In the genomic region with DNA sequence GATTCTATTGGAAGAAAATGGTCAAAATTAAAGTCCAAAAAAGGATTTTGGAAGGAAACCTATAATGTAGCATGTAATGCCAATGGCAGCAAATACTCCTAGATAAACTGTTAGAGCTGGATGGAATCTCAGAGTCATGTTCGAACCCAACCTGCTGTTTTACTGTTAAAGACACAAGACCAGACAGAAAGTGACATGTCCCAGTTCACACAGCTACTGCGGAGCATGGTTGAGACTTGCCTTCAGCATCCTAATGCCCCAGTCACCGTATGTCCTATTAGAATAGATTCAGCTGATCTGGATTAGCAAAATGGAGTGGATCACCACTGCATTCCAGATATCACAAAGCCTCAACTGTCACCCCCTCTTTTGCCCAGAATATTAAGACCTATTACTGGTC, we compare ENCODE assay signal across 16 cellular contexts. TPM values are rescaled to one million over a fixed set of nuclear protein-coding genes. Genes with fewer than 3 reads are reported as not detected.
DNase-seq lines count a peak whose midpoint lies in the region; FAIRE-seq and TF ChIP-seq lines count a peak whose summit lies in the region.
"Had no signal": no experiment of that assay in that cellular context is flagged by ENCODE, and none has a peak within 500 bp of the region (broad histone marks: within the 10 kb centered on the region; RNA-seq: fewer than 3 reads in every experiment).

No MANE protein-coding gene starts in this region.

- H3K36me3 ChIP-seq in cardiac muscle cell (peaks cover 17% of the 10 kb centered on the region), keratinocyte (ENCODE audit: control insufficient read depth in 2 of 2, extremely low read depth in 1 of 2, insufficient read depth in 2 of 2, low read length in 2 of 2) (peaks cover 9 to 20% of the 10 kb centered on the region in 2 experiments)

- H3K4me1 Mint-ChIP-seq in activated naive CD8-positive, alpha-beta T cell (ENCODE audit: low read depth) = peaks cover 36% of the 10 kb centered on the region
- H3K4me1 Mint-ChIP-seq in type B pancreatic cell (ENCODE audit: unreplicated experiment) = no peaks in the 10 kb centered on the region

- dilution Hi-C loops in keratinocyte (cut with MboI; ENCODE audit: extremely low pct_ligation_motif_present, low sequenced_read_pairs) = no loop called here

- intact Hi-C loops in cardiac septum (cut with DNase I) = no loop called here

- H3K4me3 ChIP-seq in cardiac muscle cell (no peak overlapping the region), keratinocyte (ENCODE audit: control insufficient read depth in 2 of 3, extremely low read depth in 1 of 3, insufficient read depth in 2 of 3, low read depth in 1 of 3, low read length in 3 of 3) (peak overlapping the region in 2 of 3 experiments; percentile 15 to 29)
- H3K4me3 ChIP-seq: coronary artery, lung, thoracic aorta had no signal

- H3K79me2 ChIP-seq in keratinocyte (ENCODE audit: control insufficient read depth, insufficient read depth, low read length) = peaks cover 61% of the 10 kb centered on the region

- no peak for FAIRE-seq in keratinocyte (lab: Jason Lieb, UNC)
- FAIRE-seq: small intestine had no signal

- no peak overlapping the region for H2AFZ ChIP-seq in keratinocyte (ENCODE audit: control insufficient read depth, low read length)

- H3K27me3 ChIP-seq in cardiac muscle cell = no peaks in the 10 kb centered on the region
- H3K27me3 ChIP-seq in keratinocyte (ENCODE audit: control insufficient read depth, extremely low read depth, insufficient read depth, low read length) = no peaks in the 10 kb centered on the region

- H3K9me1 ChIP-seq in keratinocyte (ENCODE audit: control insufficient read depth, extremely low read depth, insufficient read depth, low read length) = no peaks in the 10 kb centered on the region

- H3K36me3 Mint-ChIP-seq in activated naive CD8-positive, alpha-beta T cell = peaks cover 2% of the 10 kb centered on the region
- H3K36me3 Mint-ChIP-seq in type B pancreatic cell = peaks cover 21% of the 10 kb centered on the region

- no peaks in the 10 kb centered on the region for H3K9me3 Mint-ChIP-seq in activated naive CD8-positive, alpha-beta T cell (ENCODE audit: low read depth)
- no peaks in the 10 kb centered on the region for H3K9me3 Mint-ChIP-seq in type B pancreatic cell

- H3K4me1 ChIP-seq in cardiac muscle cell (ENCODE audit: low read depth) (peaks cover 3% of the 10 kb centered on the region), keratinocyte (ENCODE audit: control insufficient read depth, extremely low read depth, insufficient read depth, low read length) (peaks cover 48% of the 10 kb centered on the region)

- peak overlapping the region; percentile 60 for H3K4me3 Mint-ChIP-seq in activated naive CD8-positive, alpha-beta T cell
- no peak overlapping the region for H3K4me3 Mint-ChIP-seq in type B pancreatic cell

- no peaks in the 10 kb centered on the region for H3K27me3 Mint-ChIP-seq in activated naive CD8-positive, alpha-beta T cell
- no peaks in the 10 kb centered on the region for H3K27me3 Mint-ChIP-seq in type B pancreatic cell

- peak overlapping the region; percentile 73 for H3K9ac ChIP-seq in keratinocyte (ENCODE audit: control insufficient read depth, extremely low read depth, insufficient read depth, low read length)

- no peak for DNase-seq in cardiac muscle cell (ENCODE audit: low read depth in 1 of 2, low spot score in 1 of 2)
- DNase-seq in cardiac septum (ENCODE audit: low spot score) = no peak
- no peak for DNase-seq in keratinocyte (ENCODE audit: low read depth, low spot score)
- DNase-seq in type B pancreatic cell (ENCODE audit: extremely low spot score, unreplicated experiment) = no peak
- DNase-seq in SHP77 treated with DMSO at 0.1 percent for 48 hours (lab: John Stamatoyannopoulos, UW) = no peak
- no peak for DNase-seq in stimulated activated naive CD4-positive, alpha-beta T cell (lab: John Stamatoyannopoulos, UW)
- no peak for DNase-seq in NCI-H2171 treated with DMSO at 0.1 percent for 48 hours (lab: John Stamatoyannopoulos, UW)
- DNase-seq: DMS153, NCI-H2029 treated with DMSO at 0.1 percent for 48 hours, NCI-H69 had no signal

- TF ChIP-seq CTCF in cardiac muscle cell (IDR thresholded peaks at IDR 0.05; ENCODE audit: low read depth, low read length) = no peak
- no peak for TF ChIP-seq CTCF in keratinocyte (optimal IDR thresholded peaks at IDR 0.05 in 1 of 3, IDR thresholded peaks at IDR 0.05 in 1 of 3, conservative IDR thresholded peaks at IDR 0.05 in 1 of 3; ENCODE audit: extremely low read depth in 1 of 3, insufficient read depth in 2 of 3, low read length in 3 of 3)
- TF ChIP-seq CTCF in type B pancreatic cell (conservative IDR thresholded peaks at IDR 0.05) = no peak

- peak overlapping the region; percentile 32 for H3K27ac ChIP-seq in cardiac muscle cell
- H3K27ac ChIP-seq in keratinocyte (ENCODE audit: control insufficient read depth, insufficient read depth, low read length) = peak overlapping the region; percentile 96
- H3K27ac ChIP-seq: coronary artery, HL-60, thoracic aorta had no signal

- peak overlapping the region; percentile 91 for H3K27ac Mint-ChIP-seq in activated naive CD8-positive, alpha-beta T cell
- peak overlapping the region; percentile 91 for H3K27ac Mint-ChIP-seq in type B pancreatic cell

- H3K9me3 ChIP-seq in cardiac muscle cell (ENCODE audit: low read depth) (no peaks in the 10 kb centered on the region), keratinocyte (ENCODE audit: control insufficient read depth, low read depth, low read length) (no peaks in the 10 kb centered on the region)
- H3K9me3 ChIP-seq: thoracic aorta had no signal

- no peaks in the 10 kb centered on the region for H4K20me1 ChIP-seq in keratinocyte (ENCODE audit: control insufficient read depth, extremely low read depth, insufficient read depth, low read length)

- peak overlapping the region; percentile 70 for H3K4me2 ChIP-seq in keratinocyte (ENCODE audit: control insufficient read depth, extremely low read depth, insufficient read depth, low read depth, low read length)

RNA-seq across cellular contexts. Expression of a gene that starts 14.9 kb away (rescaled TPM):
- 30.8 and 39.6 TPM in 2 replicates for total RNA-seq in cardiac muscle cell
- polyA plus RNA-seq in cardiac muscle cell = 30.4 and 31.2 TPM in 2 replicates
- 20.2 TPM for total RNA-seq in cardiac septum
- polyA plus RNA-seq in keratinocyte = 25.5 to 36.6 TPM (median 26.4 TPM) in 3 replicates
- polyA plus RNA-seq in keratinocyte (2011; ENCODE audit: low read depth) = 13.3 TPM
- 18.1 and 21.8 TPM in 2 replicates for polyA plus RNA-seq in keratinocyte (2011; cell fraction: cytosol; rRNA removed)
- 75.7 and 82.6 TPM in 2 replicates for polyA plus RNA-seq in keratinocyte (2011; cell fraction: nucleus; rRNA removed)
- 29.1 and 32.1 TPM in 2 replicates for polyA plus RNA-seq in keratinocyte (2012; ENCODE audit: low replicate concordance)
- 23.8 to 42.9 TPM (median 34.6 TPM) in 3 replicates for polyA minus RNA-seq in keratinocyte
- 36.1 TPM for polyA minus RNA-seq in keratinocyte (2011; cell fraction: cytosol; rRNA and poly(A)+ RNA removed)
- polyA minus RNA-seq in keratinocyte (2011; cell fraction: nucleus; rRNA and poly(A)+ RNA removed) = 36.1 and 36.8 TPM in 2 replicates
- 39.5 and 47.6 TPM in 2 replicates for total RNA-seq in type B pancreatic cell (ENCODE audit: low replicate concordance)
